9 cellular contexts compared by ENCODE assay signal in genomic region chr10:114544045-114544659, GRCh38.
A peak's percentile ranks its signal among the peaks of the same experiment; 100 is the strongest.
DNase-seq lines count a peak whose midpoint lies in the region; ATAC-seq, FAIRE-seq and TF ChIP-seq lines count a peak whose summit lies in the region.
"Had no signal": no experiment of that assay in that cellular context is flagged by ENCODE, and none has a peak within 500 bp of the region (broad histone marks: within the 10 kb centered on the region; RNA-seq: fewer than 3 reads in every experiment).

No MANE protein-coding gene starts in this region.

- intact Hi-C loops in CD14-positive monocyte (cut with micrococcal nuclease), result no loop called here

- H3K4me3 ChIP-seq in BLaER1 treated with 17β-estradiol and CSF1 and Interleukin-3, amounts not matched to agents 10 nM and 100 nM, result no peak overlapping the region
- no peak overlapping the region for H3K4me3 ChIP-seq in small intestine (ENCODE audit: low read depth in 1 of 2, low read length in 2 of 2)

- FAIRE-seq in small intestine (lab: Jason Lieb, UNC), result no peak

- H3K9me3 ChIP-seq in BLaER1 treated with 17β-estradiol and CSF1 and Interleukin-3, amounts not matched to agents 10 nM and 100 nM (replicated peaks in 1 of 11), result no peaks in the 10 kb centered on the region
- H3K9me3 ChIP-seq in small intestine (ENCODE audit: control insufficient read depth, low read depth), result no peaks in the 10 kb centered on the region

- H3K4me1 Mint-ChIP-seq in CD14-positive monocyte, result peaks cover 20% of the 10 kb centered on the region

- H3K36me3 Mint-ChIP-seq in CD14-positive monocyte, result no peaks in the 10 kb centered on the region

- peaks cover 14 to 73% (median 37%) of the 10 kb centered on the region in 10 experiments for H3K4me1 ChIP-seq in BLaER1 treated with 17β-estradiol and CSF1 and Interleukin-3, amounts not matched to agents 10 nM and 100 nM
- H3K4me1 ChIP-seq in small intestine (ENCODE audit: control insufficient read depth in 2 of 2, insufficient read depth in 1 of 2, low read depth in 1 of 2, low read length in 1 of 2), result peaks cover 0 to 5% of the 10 kb centered on the region in 2 donors
- H3K4me1 ChIP-seq: parathyroid adenoma had no signal

- no peaks in the 10 kb centered on the region for H3K36me3 ChIP-seq in BLaER1 treated with 17β-estradiol and CSF1 and Interleukin-3, amounts not matched to agents 10 nM and 100 nM
- no peaks in the 10 kb centered on the region for H3K36me3 ChIP-seq in small intestine (ENCODE audit: control insufficient read depth in 2 of 2, insufficient read depth in 2 of 2, low read length in 2 of 2)

- DNase-seq in KBM-7 (peak; percentile 9), small intestine (peak; percentile 86), CD14-positive monocyte (ENCODE audit: low spot score) (no peak), C1 segment of cervical spinal cord (lab: John Stamatoyannopoulos, UW) (no peak), iPS-NIHi11 (ENCODE audit: low spot score) (no peak)
- DNase-seq in activated T-cell treated with anti-CD3 and anti-CD28 coated beads, Interleukin-2, amount 50 U/mL, for 1 hour, result peak; percentile 71

- TF ChIP-seq CTCF in CD14-positive monocyte (IDR thresholded peaks at IDR 0.05), result no peak

- peak overlapping the region in 2 of 11 experiments; percentile 11 to 39; a peak in 1 of 22 replicates for H3K9ac ChIP-seq in BLaER1 treated with 17β-estradiol and CSF1 and Interleukin-3, amounts not matched to agents 10 nM and 100 nM
- H3K9ac ChIP-seq: parathyroid adenoma had no signal

- in situ Hi-C loops in KBM-7 (cut with MboI; ENCODE audit: low pct_unique_long_range_greater_than_20kb, low sequenced_read_pairs), result no loop called here

- ATAC-seq in GM21423 (IDR thresholded peaks at IDR 0.05; ENCODE audit: unreplicated experiment), result peak; percentile 98

- peak overlapping the region; percentile 53 to 83 (median 66) for H3K4me2 ChIP-seq in BLaER1 treated with 17β-estradiol and CSF1 and Interleukin-3, amounts not matched to agents 10 nM and 100 nM

- peaks cover 5 to 17% (median 13%) of the 10 kb centered on the region in 11 experiments; a peak in 20 of 22 replicates for H3K27me3 ChIP-seq in BLaER1 treated with 17β-estradiol and CSF1 and Interleukin-3, amounts not matched to agents 10 nM and 100 nM
- no peaks in the 10 kb centered on the region for H3K27me3 ChIP-seq in small intestine (ENCODE audit: control insufficient read depth in 2 of 2, insufficient read depth in 2 of 2, low read length in 2 of 2)

- H3K9me3 Mint-ChIP-seq in CD14-positive monocyte, result peaks cover 0 to under 1% (median 0%) of the 10 kb centered on the region in 7 donors

- WGBS in small intestine, 3 donors, result 29 to 49% (median 47%) methylated on average over 9 of the region's 9 CpGs

- no peak overlapping the region for H3K4me3 Mint-ChIP-seq in CD14-positive monocyte

- 0 out of 22 replicates have a peak, but pooled peaks cover 0 to 4% (median 0%) of the 10 kb centered on the region in 11 experiments for H4K20me1 ChIP-seq in BLaER1 treated with 17β-estradiol and CSF1 and Interleukin-3, amounts not matched to agents 10 nM and 100 nM

- peak overlapping the region in 2 of 11 experiments; percentile 3 to 40; a peak in 2 of 22 replicates for H3K27ac ChIP-seq in BLaER1 treated with 17β-estradiol and CSF1 and Interleukin-3, amounts not matched to agents 10 nM and 100 nM
- peak overlapping the region in 1 of 2 donors; percentile 83 for H3K27ac ChIP-seq in small intestine (ENCODE audit: low read depth in 1 of 2, low read length in 1 of 2)
- H3K27ac ChIP-seq: parathyroid adenoma had no signal

- peak overlapping the region in 1 of 7 donors; percentile 15 for H3K27ac Mint-ChIP-seq in CD14-positive monocyte

- peaks cover 5 to 10% (median 10%) of the 10 kb centered on the region in 3 donors for H3K27me3 Mint-ChIP-seq in CD14-positive monocyte (ENCODE audit: low read depth in 3 of 3)

Comparison
In these comparisons a context has a peak if more than half of its experiments do, and no peak if none do; other contexts are left out.
1. DNase-seq: peak in KBM-7 (single experiment), activated T-cell treated with anti-CD3 and anti-CD28 coated beads, Interleukin-2, amount 50 U/mL, for 1 hour (single experiment) and small intestine (single experiment); none in CD14-positive monocyte (single experiment), C1 segment of cervical spinal cord (0 of 14) and iPS-NIHi11 (single experiment).